ENCODE assay signal across 25 cellular contexts in the genomic region with DNA sequence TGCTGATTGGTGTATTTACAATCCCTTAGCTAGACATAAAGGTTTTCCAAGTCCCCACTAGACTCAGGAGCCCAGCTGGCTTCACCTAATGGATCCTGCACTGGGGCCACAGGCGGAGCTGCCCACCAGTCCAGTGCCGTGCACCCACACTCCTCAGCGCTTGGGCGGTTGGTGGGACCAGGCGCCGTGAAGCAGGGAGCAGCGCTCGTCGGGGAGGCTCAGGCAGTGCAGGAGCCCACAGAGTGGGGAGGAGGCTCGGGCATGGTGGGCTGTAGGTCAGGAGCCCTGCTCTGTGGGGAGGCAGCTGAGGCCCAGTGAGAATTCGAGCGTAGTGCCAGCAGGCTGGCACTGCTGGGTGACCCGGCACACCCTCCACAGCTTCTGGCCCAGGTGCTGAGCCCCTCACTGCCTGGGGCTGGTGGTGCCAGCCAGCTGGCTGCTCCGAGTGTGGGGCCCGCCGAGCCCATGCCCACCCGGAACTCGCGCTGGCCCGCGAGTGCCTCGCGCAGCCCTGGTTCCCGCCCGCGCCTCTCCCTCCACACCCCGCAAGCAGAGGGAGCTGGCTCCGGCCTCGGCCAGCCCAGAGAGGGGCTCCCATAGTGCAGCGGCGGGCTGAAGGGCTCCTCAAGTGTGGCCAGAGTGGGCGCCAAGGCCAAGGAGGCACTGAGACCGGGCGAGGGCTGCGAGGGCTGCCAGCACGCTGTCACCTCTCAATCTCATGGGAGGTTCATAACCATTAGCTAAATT.
"Had no signal": no experiment of that assay in that cellular context is flagged by ENCODE, and none has a peak within 500 bp of the region (broad histone marks: within the 10 kb centered on the region; RNA-seq: fewer than 3 reads in every experiment).

No MANE protein-coding gene starts in this region.

- H3K27ac ChIP-seq: colonic mucosa, coronary artery, dorsolateral prefrontal cortex, epithelial cell of prostate, esophagus muscularis mucosa, esophagus squamous epithelium, foreskin keratinocyte, gastrocnemius medialis, gastroesophageal sphincter, heart left ventricle, heart right ventricle had no signal

- H3K4me1 Mint-ChIP-seq: endodermal cell had no signal

- H3K9me3 ChIP-seq: colonic mucosa, gastrocnemius medialis had no signal

- H3K4me3 Mint-ChIP-seq: dendritic cell treated with granulocyte-macrophage colony-stimulating factor and Interleukin-4, amounts not matched to agents 40 ng/mL and 50 ng/mL, for 4 days; effector memory CD8-positive, alpha-beta T cell; endodermal cell had no signal

- H3K27me3 ChIP-seq: colonic mucosa, dorsolateral prefrontal cortex, esophagus muscularis mucosa, esophagus squamous epithelium, foreskin keratinocyte, gastrocnemius medialis, gastroesophageal sphincter, heart left ventricle, heart right ventricle had no signal

- H3K36me3 ChIP-seq: colonic mucosa, esophagus muscularis mucosa, esophagus squamous epithelium, gastrocnemius medialis, gastroesophageal sphincter, heart left ventricle, heart right ventricle had no signal

- H3K27me3 Mint-ChIP-seq: dendritic cell treated with granulocyte-macrophage colony-stimulating factor and Interleukin-4, amounts not matched to agents 40 ng/mL and 50 ng/mL, for 4 days; effector memory CD8-positive, alpha-beta T cell had no signal

- H3K27ac Mint-ChIP-seq: dendritic cell treated with granulocyte-macrophage colony-stimulating factor and Interleukin-4, amounts not matched to agents 40 ng/mL and 50 ng/mL, for 4 days; effector memory CD8-positive, alpha-beta T cell; endodermal cell had no signal

- DNase-seq: colonic mucosa; cortex of kidney; dermis blood vessel endothelial cell; dorsolateral prefrontal cortex; effector CD4-positive, alpha-beta T cell; effector CD8-positive, alpha-beta T cell; effector memory CD4-positive, alpha-beta T cell; effector memory CD8-positive, alpha-beta T cell; endodermal cell; erythroblast; esophagus squamous epithelium; foreskin fibroblast; foreskin keratinocyte; foreskin melanocyte; gastrocnemius medialis; glutamatergic neuron; head of caudate nucleus; heart left ventricle; heart right ventricle had no signal

- ATAC-seq: effector memory CD8-positive, alpha-beta T cell; esophagus mucosa; foreskin keratinocyte; gastrocnemius medialis; gastroesophageal sphincter; heart left ventricle; heart right ventricle had no signal

- H3K4me3 ChIP-seq: colonic mucosa, coronary artery, dorsolateral prefrontal cortex, esophagus muscularis mucosa, esophagus squamous epithelium, gastrocnemius medialis, gastroesophageal sphincter, heart left ventricle, heart right ventricle had no signal

- H3K4me1 ChIP-seq: colonic mucosa, esophagus muscularis mucosa, esophagus squamous epithelium, foreskin keratinocyte, gastrocnemius medialis, gastroesophageal sphincter, heart left ventricle, heart right ventricle had no signal
